20 cellular contexts compared by ENCODE assay signal in the genomic region with DNA sequence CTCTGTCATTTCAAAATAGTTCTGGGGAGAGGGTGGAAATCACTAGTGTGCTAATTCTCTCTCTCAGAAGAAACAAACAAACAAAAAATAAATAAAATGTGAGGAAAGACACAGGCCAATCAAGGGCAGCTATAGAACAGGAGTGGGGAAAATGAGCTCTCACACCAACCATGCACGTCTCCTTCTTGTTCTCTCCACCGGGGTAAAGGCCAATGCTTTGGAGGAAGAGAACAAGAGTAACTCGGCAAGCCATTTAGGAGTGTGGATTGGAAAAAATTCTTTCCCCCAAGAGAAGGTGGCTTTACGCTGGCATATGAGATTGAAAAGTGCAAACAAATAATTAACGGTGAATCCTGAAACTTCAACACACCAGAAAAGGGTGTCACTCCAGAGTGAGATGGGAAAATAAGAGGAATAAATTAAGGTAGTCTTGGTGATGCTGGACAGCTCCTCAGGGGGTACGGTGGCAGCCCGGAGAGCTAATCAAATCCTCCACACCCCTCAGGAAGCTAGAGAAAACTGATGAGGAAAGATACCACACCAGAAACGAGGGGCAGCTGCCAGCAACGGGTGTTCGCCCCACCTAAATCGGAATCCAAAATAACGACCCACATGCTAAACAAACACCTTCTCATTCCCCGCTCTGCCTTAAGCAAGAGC.
A peak's percentile ranks its signal among the peaks of the same experiment; 100 is the strongest.
DNase-seq lines count a peak whose midpoint lies in the region; ATAC-seq, FAIRE-seq and TF ChIP-seq lines count a peak whose summit lies in the region.
"Had no signal": no experiment of that assay in that cellular context is flagged by ENCODE, and none has a peak within 500 bp of the region (broad histone marks: within the 10 kb centered on the region; RNA-seq: fewer than 3 reads in every experiment).

No MANE protein-coding gene starts in this region.

- no peaks in the 10 kb centered on the region for H3K27me3 Mint-ChIP-seq in stimulated activated naive B cell treated with anti-CD40 and anti-IgM and Interleukin-4, amounts not matched to agents 10 μg/mL and 1 μg/mL and 100 μg/mL, for 72 hours

- H3K4me3 ChIP-seq in Karpas-422 (ENCODE audit: low read length) (peak overlapping the region; percentile 44), dorsolateral prefrontal cortex (no peak overlapping the region)
- H3K4me3 ChIP-seq: SJSA1 had no signal

- no peak for ATAC-seq in stimulated activated naive B cell treated with anti-CD40 and anti-IgM and Interleukin-4, amounts not matched to agents 10 μg/mL and 1 μg/mL and 100 μg/mL, for 72 hours (replicated peaks)

- H3K9ac ChIP-seq in Karpas-422 (ENCODE audit: low read length): peak overlapping the region; percentile 22

- H3K79me2 ChIP-seq in Karpas-422 (ENCODE audit: low read length): peaks cover 100% of the 10 kb centered on the region

- H3K27ac ChIP-seq in Karpas-422 (ENCODE audit: low read length): peak overlapping the region; percentile 99
- peak overlapping the region in 49 of 59 donors; percentile 0 to 78 (median 54) for H3K27ac ChIP-seq in dorsolateral prefrontal cortex
- H3K27ac ChIP-seq: C4-2B, SJSA1 had no signal

- peaks cover 6 to 7% of the 10 kb centered on the region in 2 donors for H3K9me3 Mint-ChIP-seq in stimulated activated naive B cell treated with anti-CD40 and anti-IgM and Interleukin-4, amounts not matched to agents 10 μg/mL and 1 μg/mL and 100 μg/mL, for 72 hours
- H3K9me3 Mint-ChIP-seq: H9 had no signal

- peaks cover 100% of the 10 kb centered on the region for H3K4me1 ChIP-seq in Karpas-422 (ENCODE audit: low read length)

- H4K20me1 ChIP-seq in Karpas-422 (ENCODE audit: insufficient read depth, low read depth, low read length): no peaks in the 10 kb centered on the region

- H3K27ac Mint-ChIP-seq in stimulated activated naive B cell treated with anti-CD40 and anti-IgM and Interleukin-4, amounts not matched to agents 10 μg/mL and 1 μg/mL and 100 μg/mL, for 72 hours: peak overlapping the region; percentile 65
- H3K27ac Mint-ChIP-seq: H9 had no signal

- DNase-seq in GM12892 (ENCODE audit: insufficient read length) (no peak), Karpas-422 (no peak), dorsolateral prefrontal cortex (no peak), NCI-H1436 treated with DMSO at 0.1 percent for 48 hours (lab: John Stamatoyannopoulos, UW) (no peak), GF-D8 (lab: John Stamatoyannopoulos, UW) (no peak), SHP77 treated with DMSO at 0.1 percent for 48 hours (lab: John Stamatoyannopoulos, UW) (no peak)
- DNase-seq in stimulated activated naive B cell treated with anti-CD40 and anti-IgM and Interleukin-4, amounts not matched to agents 10 μg/mL and 1 μg/mL and 100 μg/mL, for 72 hours: no peak
- DNase-seq: ACHN, AML-193, DMS79, H9, IMR-90, MM.1S, NCI-H1092 treated with DMSO at 0.1 percent for 48 hours, NCI-H2081, NCI-H510A treated with DMSO at 0.1 percent for 48 hours, NCI-H774 had no signal

- peaks cover 37 to 89% of the 10 kb centered on the region in 2 donors for H3K4me1 Mint-ChIP-seq in stimulated activated naive B cell treated with anti-CD40 and anti-IgM and Interleukin-4, amounts not matched to agents 10 μg/mL and 1 μg/mL and 100 μg/mL, for 72 hours

- H3K36me3 Mint-ChIP-seq in stimulated activated naive B cell treated with anti-CD40 and anti-IgM and Interleukin-4, amounts not matched to agents 10 μg/mL and 1 μg/mL and 100 μg/mL, for 72 hours: peaks cover 82 to 87% of the 10 kb centered on the region in 2 donors

- H2AFZ ChIP-seq in Karpas-422 (ENCODE audit: low read length): no peak overlapping the region

- H3K27me3 ChIP-seq in Karpas-422 (ENCODE audit: low read length): no peaks in the 10 kb centered on the region
- no peaks in the 10 kb centered on the region for H3K27me3 ChIP-seq in dorsolateral prefrontal cortex
- H3K27me3 ChIP-seq: SJSA1 had no signal

- peak overlapping the region; percentile 72 for H3K4me2 ChIP-seq in Karpas-422 (ENCODE audit: low read depth, low read length, poor library complexity, severe bottlenecking)

- H3K4me3 Mint-ChIP-seq in stimulated activated naive B cell treated with anti-CD40 and anti-IgM and Interleukin-4, amounts not matched to agents 10 μg/mL and 1 μg/mL and 100 μg/mL, for 72 hours: peak overlapping the region in 1 of 2 donors; percentile 36
- H3K4me3 Mint-ChIP-seq: H9 had no signal

- peak; percentile 9 for FAIRE-seq in GM12892 (lab: Jason Lieb, UNC)
- FAIRE-seq: D721Med had no signal

- no peaks in the 10 kb centered on the region for H3K9me3 ChIP-seq in Karpas-422 (ENCODE audit: low read length)
- H3K9me3 ChIP-seq: SJSA1 had no signal

- intact Hi-C loops in dorsolateral prefrontal cortex (cut with DNase I): no loop called here

- no peak for TF ChIP-seq CTCF in dorsolateral prefrontal cortex (IDR thresholded peaks at IDR 0.05 in 54 of 56, conservative IDR thresholded peaks at IDR 0.05 in 2 of 56; ENCODE audit: low read depth in 1 of 56, partially characterized antibody in 56 of 56)

- no peaks in the 10 kb centered on the region for H3K9me2 ChIP-seq in Karpas-422 (replicated peaks; ENCODE audit: insufficient read depth, low read length)

- no peak for TF ChIP-seq POLR2A in GM12892 (IDR thresholded peaks at IDR 0.05; ENCODE audit: low read depth, low read length)

- peaks cover 55% of the 10 kb centered on the region for H3K36me3 ChIP-seq in Karpas-422 (ENCODE audit: insufficient read depth, low read length)
